18 cellular contexts compared by ENCODE assay signal in the genomic region with DNA sequence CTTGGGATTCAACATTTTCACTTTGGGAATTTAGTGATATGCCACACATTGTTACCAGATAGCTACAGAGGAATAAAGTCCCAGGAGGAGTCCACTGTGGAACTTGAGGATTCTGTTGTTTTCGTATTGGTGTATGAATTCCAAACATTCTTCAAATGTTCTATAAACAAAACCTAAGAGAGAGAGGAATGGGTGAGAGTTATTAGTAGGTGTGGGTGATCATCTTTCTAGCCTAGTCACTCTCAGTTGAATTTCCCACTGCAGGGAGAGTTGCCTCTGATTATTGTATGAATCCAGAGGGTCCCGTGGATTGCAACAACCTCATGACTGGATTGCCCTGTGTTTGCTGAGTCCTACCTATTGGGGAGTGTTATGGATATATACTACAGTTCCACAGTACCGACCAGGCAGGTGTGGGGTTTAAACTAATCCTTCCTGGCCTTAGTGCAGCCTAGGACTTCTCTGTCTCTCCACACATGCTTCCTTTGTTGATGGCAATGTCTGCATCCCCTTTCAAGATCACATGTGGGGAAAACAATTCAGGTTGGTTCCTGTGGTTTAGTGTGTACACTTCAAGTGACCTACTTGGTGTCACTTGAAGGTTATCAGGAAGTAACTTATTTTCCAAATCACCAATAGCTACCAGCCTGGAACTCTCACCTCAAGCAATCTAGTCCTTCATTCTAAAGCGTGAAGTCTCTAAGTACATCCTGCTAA.
DNase-seq lines count a peak whose midpoint lies in the region; ATAC-seq, FAIRE-seq and TF ChIP-seq lines count a peak whose summit lies in the region.
"Had no signal": no experiment of that assay in that cellular context is flagged by ENCODE, and none has a peak within 500 bp of the region (broad histone marks: within the 10 kb centered on the region; RNA-seq: fewer than 3 reads in every experiment).

No MANE protein-coding gene starts in this region.

- H3K9me3 Mint-ChIP-seq in MCF 10A (ENCODE audit: unreplicated experiment) = no peaks in the 10 kb centered on the region
- H3K9me3 Mint-ChIP-seq in stimulated activated effector memory CD8-positive, alpha-beta T cell treated with anti-CD3 and anti-CD28 coated beads, Interleukin-12 subunit alpha, Interleukin-12 subunit beta, amount 100 ng/mL, for 72 hours = no peaks in the 10 kb centered on the region
- H3K9me3 Mint-ChIP-seq: neural crest cell had no signal

- H3K4me1 ChIP-seq in mammary epithelial cell (ENCODE audit: insufficient read depth, low read length) (peaks cover 31% of the 10 kb centered on the region), endothelial cell of umbilical vein (ENCODE audit: control insufficient read depth, extremely low read depth, insufficient read depth, low read length) (peaks cover 7% of the 10 kb centered on the region), Karpas-422 (ENCODE audit: low read length) (no peaks in the 10 kb centered on the region)

- H2AFZ ChIP-seq in mammary epithelial cell (ENCODE audit: low read depth, low read length) (no peak overlapping the region), endothelial cell of umbilical vein (ENCODE audit: low read depth, low read length) (no peak overlapping the region), Karpas-422 (ENCODE audit: low read length) (no peak overlapping the region)

- WGBS in mammary epithelial cell (ENCODE audit: low coverage, missing lambda C conversion rate) = 88% methylated on average over 4 of the region's 4 CpGs

- dilution Hi-C loops in mammary epithelial cell (cut with HindIII; ENCODE audit: low sequenced_read_pairs) (no loop called here), endothelial cell of umbilical vein (cut with MboI; ENCODE audit: extremely low pct_ligation_motif_present, low sequenced_read_pairs) (no loop called here)

- TF ChIP-seq POLR2A in endothelial cell of umbilical vein (IDR thresholded peaks at IDR 0.05; ENCODE audit: low read depth, low read length) = no peak

- in situ Hi-C loops in mammary epithelial cell (cut with MboI; ENCODE audit: low sequenced_read_pairs in 2 of 2) = no loop called here

- H4K20me1 ChIP-seq in mammary epithelial cell (ENCODE audit: insufficient read depth, low read length) (no peaks in the 10 kb centered on the region), endothelial cell of umbilical vein (replicated peaks; ENCODE audit: control insufficient read depth, extremely low read depth, insufficient read depth, low read length) (no peaks in the 10 kb centered on the region), Karpas-422 (ENCODE audit: insufficient read depth, low read depth, low read length) (no peaks in the 10 kb centered on the region)

- H3K27me3 ChIP-seq in mammary epithelial cell (ENCODE audit: insufficient read depth, low read length) = no peaks in the 10 kb centered on the region
- no peaks in the 10 kb centered on the region for H3K27me3 ChIP-seq in endothelial cell of umbilical vein (ENCODE audit: control insufficient read depth in 2 of 2, insufficient read depth in 2 of 2, low read length in 2 of 2)
- H3K27me3 ChIP-seq in Karpas-422 (ENCODE audit: low read length) = no peaks in the 10 kb centered on the region

- H3K4me2 ChIP-seq in mammary epithelial cell (ENCODE audit: insufficient read depth, low read depth, low read length) (no peak overlapping the region), endothelial cell of umbilical vein (ENCODE audit: insufficient read depth, low read length) (no peak overlapping the region), Karpas-422 (ENCODE audit: low read depth, low read length, poor library complexity, severe bottlenecking) (no peak overlapping the region)
- H3K4me2 ChIP-seq: KMS-11 had no signal

- BruUV-seq in MCF 10A (replicated peaks; lab: Mats Ljungman, UMichigan) (no TSS peak), mammary epithelial cell (replicated peaks; lab: Mats Ljungman, UMichigan) (no TSS peak), endothelial cell of umbilical vein (replicated peaks; lab: Mats Ljungman, UMichigan) (no TSS peak)

- intact Hi-C loops in MCF 10A (cut with micrococcal nuclease) (no loop called here), mammary epithelial cell (cut with micrococcal nuclease) (loop anchor here (5.0 kb wide), 1 partner anchor 115 kb away; a partner anchor contains a TSS), endothelial cell of umbilical vein (cut with micrococcal nuclease) (loop anchor here (5.0 kb wide), 1 partner anchor 260 kb away; no protein-coding TSS in a partner anchor)

- no peak for ATAC-seq in stimulated activated effector memory CD8-positive, alpha-beta T cell treated with anti-CD3 and anti-CD28 coated beads, Interleukin-12 subunit alpha, Interleukin-12 subunit beta, amount 100 ng/mL, for 72 hours
- ATAC-seq: activated CD8-positive, alpha-beta memory T cell treated with anti-CD3 and anti-CD28 coated beads, Interleukin-2, amount 10 ng/mL, durations not matched to agents 7 days and 5 days had no signal

- H3K27ac Mint-ChIP-seq in MCF 10A (ENCODE audit: low read depth, unreplicated experiment) = peak overlapping the region; percentile 20
- peak overlapping the region; percentile 52 for H3K27ac Mint-ChIP-seq in stimulated activated effector memory CD8-positive, alpha-beta T cell treated with anti-CD3 and anti-CD28 coated beads, Interleukin-12 subunit alpha, Interleukin-12 subunit beta, amount 100 ng/mL, for 72 hours
- H3K27ac Mint-ChIP-seq: activated CD8-positive, alpha-beta memory T cell treated with anti-CD3 and anti-CD28 coated beads, Interleukin-2, amount 10 ng/mL, durations not matched to agents 7 days and 5 days had no signal

- no peak overlapping the region for H3K9ac ChIP-seq in mammary epithelial cell (ENCODE audit: insufficient read depth, low read length)
- no peak overlapping the region for H3K9ac ChIP-seq in endothelial cell of umbilical vein (replicated peaks; ENCODE audit: extremely low read depth, insufficient read depth, low read length)
- H3K9ac ChIP-seq in Karpas-422 (ENCODE audit: low read length) = no peak overlapping the region
- H3K9ac ChIP-seq: KMS-11 had no signal

- H3K79me2 ChIP-seq in mammary epithelial cell (ENCODE audit: insufficient read depth, low read length) (no peaks in the 10 kb centered on the region), endothelial cell of umbilical vein (ENCODE audit: control insufficient read depth, insufficient read depth, low read length) (no peaks in the 10 kb centered on the region), Karpas-422 (ENCODE audit: low read length) (no peaks in the 10 kb centered on the region)

- peaks cover 25% of the 10 kb centered on the region for H3K4me1 Mint-ChIP-seq in MCF 10A (ENCODE audit: insufficient read depth, unreplicated experiment)
- H3K4me1 Mint-ChIP-seq in stimulated activated effector memory CD8-positive, alpha-beta T cell treated with anti-CD3 and anti-CD28 coated beads, Interleukin-12 subunit alpha, Interleukin-12 subunit beta, amount 100 ng/mL, for 72 hours = peaks cover 21% of the 10 kb centered on the region

- no peaks in the 10 kb centered on the region for H3K9me1 ChIP-seq in endothelial cell of umbilical vein (replicated peaks; ENCODE audit: control insufficient read depth, extremely low read depth, insufficient read depth, low read length)

- CTCF ChIA-PET in MCF 10A (lab: Yijun Ruan, JAX) = no interaction called here
- CTCF ChIA-PET in mammary epithelial cell (lab: Charles Lee; ENCODE audit: low non-redundant PET) = interaction anchor here (0.6 kb wide), 1 partner anchor 165 kb away, joined by 3 read pairs; no protein-coding TSS in a partner anchor
- CTCF ChIA-PET in endothelial cell of umbilical vein (lab: Charles Lee) = no interaction called here

- H3K9me3 ChIP-seq in mammary epithelial cell (replicated peaks; ENCODE audit: insufficient read depth, low read length) = no peaks in the 10 kb centered on the region
- H3K9me3 ChIP-seq in endothelial cell of umbilical vein (replicated peaks; ENCODE audit: control insufficient read depth, insufficient read depth, low read length) = no peaks in the 10 kb centered on the region
- H3K9me3 ChIP-seq in Karpas-422 (ENCODE audit: low read length) = no peaks in the 10 kb centered on the region

- POLR2A ChIA-PET in MCF 10A (lab: Yijun Ruan, JAX) = interaction anchor here (0.9 to 2.7 kb wide), 4 partner anchors 7 to 111 kb away, joined by 4 to 10 read pairs (median 6); a partner anchor contains a TSS
- POLR2A ChIA-PET in endothelial cell of umbilical vein (lab: Charles Lee) = no interaction called here

- DNase-seq in MCF 10A (ENCODE audit: unreplicated experiment) = no peak
- DNase-seq in mammary epithelial cell = no peak
- peak; percentile 43 for DNase-seq in LHCN-M2 (ENCODE audit: low read depth)
- no peak for DNase-seq in endothelial cell of umbilical vein (ENCODE audit: low read depth, low spot score)
- DNase-seq in stimulated activated effector memory CD8-positive, alpha-beta T cell treated with anti-CD3 and anti-CD28 coated beads, Interleukin-12 subunit alpha, Interleukin-12 subunit beta, amount 100 ng/mL, for 72 hours (ENCODE audit: low spot score in 2 of 2) = no peak
- no peak for DNase-seq in Karpas-422
- DNase-seq in GM19239 (ENCODE audit: insufficient read length, low spot score) = no peak
- DNase-seq in T1000 (lab: John Stamatoyannopoulos, UW) = no peak
- DNase-seq: activated CD4-positive, CD25-positive, alpha-beta regulatory T cell treated with anti-CD3 and anti-CD28 coated beads, Interleukin-2, amount 50 U/mL, for 72 hours; activated CD8-positive, alpha-beta memory T cell treated with anti-CD3 and anti-CD28 coated beads, Interleukin-2, amount 10 ng/mL, durations not matched to agents 7 days and 5 days; aorta; NCI-H1417 treated with DMSO at 0.1 percent for 48 hours; NCI-H345; retina had no signal

- FAIRE-seq in endothelial cell of umbilical vein (lab: Jason Lieb, UNC) = peak; percentile 4
- no peak for FAIRE-seq in GM19239 (lab: Jason Lieb, UNC)
- FAIRE-seq: D721Med had no signal

- H3K27ac ChIP-seq in mammary epithelial cell (ENCODE audit: insufficient read depth, low read depth, low read length) = no peak overlapping the region
- H3K27ac ChIP-seq in endothelial cell of umbilical vein (ENCODE audit: insufficient read depth, low read depth, low read length) = no peak overlapping the region
- no peak overlapping the region for H3K27ac ChIP-seq in Karpas-422 (ENCODE audit: low read length)
- H3K27ac ChIP-seq: coronary artery, KMS-11 had no signal

- no peak overlapping the region for H3K4me3 Mint-ChIP-seq in MCF 10A (ENCODE audit: unreplicated experiment)
- no peak overlapping the region for H3K4me3 Mint-ChIP-seq in stimulated activated effector memory CD8-positive, alpha-beta T cell treated with anti-CD3 and anti-CD28 coated beads, Interleukin-12 subunit alpha, Interleukin-12 subunit beta, amount 100 ng/mL, for 72 hours
- H3K4me3 Mint-ChIP-seq: activated CD8-positive, alpha-beta memory T cell treated with anti-CD3 and anti-CD28 coated beads, Interleukin-2, amount 10 ng/mL, durations not matched to agents 7 days and 5 days; neural crest cell had no signal

- no peaks in the 10 kb centered on the region for H3K36me3 Mint-ChIP-seq in MCF 10A (ENCODE audit: insufficient read depth, unreplicated experiment)
- H3K36me3 Mint-ChIP-seq in stimulated activated effector memory CD8-positive, alpha-beta T cell treated with anti-CD3 and anti-CD28 coated beads, Interleukin-12 subunit alpha, Interleukin-12 subunit beta, amount 100 ng/mL, for 72 hours = no peaks in the 10 kb centered on the region

- H3K27me3 Mint-ChIP-seq in MCF 10A (ENCODE audit: insufficient read depth, unreplicated experiment) = no peaks in the 10 kb centered on the region

- no peak overlapping the region for H3K4me3 ChIP-seq in mammary epithelial cell (replicated peaks in 1 of 3; ENCODE audit: insufficient read depth in 1 of 3, low read depth in 2 of 3, low read length in 3 of 3)
- H3K4me3 ChIP-seq in endothelial cell of umbilical vein (replicated peaks in 1 of 3; ENCODE audit: insufficient read depth in 1 of 3, low read depth in 1 of 3, low read length in 3 of 3) = no peak overlapping the region
- no peak overlapping the region for H3K4me3 ChIP-seq in Karpas-422 (ENCODE audit: low read length)
- H3K4me3 ChIP-seq: coronary artery had no signal

- H3K36me3 ChIP-seq in mammary epithelial cell (ENCODE audit: insufficient read depth, low read length) (no peaks in the 10 kb centered on the region), endothelial cell of umbilical vein (ENCODE audit: control insufficient read depth in 2 of 2, extremely low read depth in 1 of 2, insufficient read depth in 2 of 2, low read length in 2 of 2) (no peaks in the 10 kb centered on the region), Karpas-422 (ENCODE audit: insufficient read depth, low read length) (no peaks in the 10 kb centered on the region)

- no peaks in the 10 kb centered on the region for H3K9me2 ChIP-seq in Karpas-422 (replicated peaks; ENCODE audit: insufficient read depth, low read length)

- no peak for TF ChIP-seq CTCF in MCF 10A (IDR thresholded peaks at IDR 0.05; ENCODE audit: unreplicated experiment)
- TF ChIP-seq CTCF in mammary epithelial cell (conservative IDR thresholded peaks at IDR 0.05 in 1 of 2, IDR thresholded peaks at IDR 0.05 in 1 of 2; ENCODE audit: extremely low read depth in 1 of 2, insufficient read depth in 1 of 2, low read depth in 1 of 2, low read length in 2 of 2) = no peak
- TF ChIP-seq CTCF in endothelial cell of umbilical vein (IDR thresholded peaks at IDR 0.05; ENCODE audit: extremely low read depth in 1 of 2, insufficient read depth in 1 of 2, low read depth in 1 of 2, low read length in 2 of 2) = no peak
